ENCODE assay signal across 1 cellular context in genomic region chr10:28949005-28950004, GRCh38.
TF ChIP-seq lines count a peak whose summit lies in the region.

No MANE protein-coding gene starts in this region.

TF ChIP-seq in K562, 482 proteins besides CTCF, POLR2A, EP300 and RAD21 (continued from another document and continues in another):
- TF ChIP-seq, protein P1, sequence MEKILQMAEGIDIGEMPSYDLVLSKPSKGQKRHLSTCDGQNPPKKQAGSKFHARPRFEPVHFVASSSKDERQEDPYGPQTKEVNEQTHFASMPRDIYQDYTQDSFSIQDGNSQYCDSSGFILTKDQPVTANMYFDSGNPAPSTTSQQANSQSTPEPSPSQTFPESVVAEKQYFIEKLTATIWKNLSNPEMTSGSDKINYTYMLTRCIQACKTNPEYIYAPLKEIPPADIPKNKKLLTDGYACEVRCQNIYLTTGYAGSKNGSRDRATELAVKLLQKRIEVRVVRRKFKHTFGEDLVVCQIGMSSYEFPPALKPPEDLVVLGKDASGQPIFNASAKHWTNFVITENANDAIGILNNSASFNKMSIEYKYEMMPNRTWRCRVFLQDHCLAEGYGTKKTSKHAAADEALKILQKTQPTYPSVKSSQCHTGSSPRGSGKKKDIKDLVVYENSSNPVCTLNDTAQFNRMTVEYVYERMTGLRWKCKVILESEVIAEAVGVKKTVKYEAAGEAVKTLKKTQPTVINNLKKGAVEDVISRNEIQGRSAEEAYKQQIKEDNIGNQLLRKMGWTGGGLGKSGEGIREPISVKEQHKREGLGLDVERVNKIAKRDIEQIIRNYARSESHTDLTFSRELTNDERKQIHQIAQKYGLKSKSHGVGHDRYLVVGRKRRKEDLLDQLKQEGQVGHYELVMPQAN (IDR thresholded peaks at IDR 0.05; ENCODE audit: borderline replicate concordance), result no peak
- TF ChIP-seq ZNF507 (tag; conservative IDR thresholded peaks at IDR 0.05), result no peak
- no peak for TF ChIP-seq E2F3 (CRISPR knock-in tag; IDR thresholded peaks at IDR 0.05)
- TF ChIP-seq TEAD4 (IDR thresholded peaks at IDR 0.05; ENCODE audit: low read length), result 0 out of 2 replicates have a peak, but pooled peaks have one; percentile 9
- no peak for TF ChIP-seq TEAD4 (CRISPR knock-in tag; IDR thresholded peaks at IDR 0.05; ENCODE audit: borderline replicate concordance)
- TF ChIP-seq, protein P2, sequence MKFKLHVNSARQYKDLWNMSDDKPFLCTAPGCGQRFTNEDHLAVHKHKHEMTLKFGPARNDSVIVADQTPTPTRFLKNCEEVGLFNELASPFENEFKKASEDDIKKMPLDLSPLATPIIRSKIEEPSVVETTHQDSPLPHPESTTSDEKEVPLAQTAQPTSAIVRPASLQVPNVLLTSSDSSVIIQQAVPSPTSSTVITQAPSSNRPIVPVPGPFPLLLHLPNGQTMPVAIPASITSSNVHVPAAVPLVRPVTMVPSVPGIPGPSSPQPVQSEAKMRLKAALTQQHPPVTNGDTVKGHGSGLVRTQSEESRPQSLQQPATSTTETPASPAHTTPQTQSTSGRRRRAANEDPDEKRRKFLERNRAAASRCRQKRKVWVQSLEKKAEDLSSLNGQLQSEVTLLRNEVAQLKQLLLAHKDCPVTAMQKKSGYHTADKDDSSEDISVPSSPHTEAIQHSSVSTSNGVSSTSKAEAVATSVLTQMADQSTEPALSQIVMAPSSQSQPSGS (CRISPR knock-in tag; IDR thresholded peaks at IDR 0.05), result no peak
- no peak for TF ChIP-seq SLC30A9 (CRISPR knock-in tag; IDR thresholded peaks at IDR 0.05)
- no peak for TF ChIP-seq ZFP36 (IDR thresholded peaks at IDR 0.05; ENCODE audit: low read depth, low read length, partially characterized antibody)
- TF ChIP-seq NFYB (IDR thresholded peaks at IDR 0.05; ENCODE audit: extremely low read depth, insufficient read length), result no peak
- no peak for TF ChIP-seq LARP7 (IDR thresholded peaks at IDR 0.05)
- TF ChIP-seq, protein P3, sequence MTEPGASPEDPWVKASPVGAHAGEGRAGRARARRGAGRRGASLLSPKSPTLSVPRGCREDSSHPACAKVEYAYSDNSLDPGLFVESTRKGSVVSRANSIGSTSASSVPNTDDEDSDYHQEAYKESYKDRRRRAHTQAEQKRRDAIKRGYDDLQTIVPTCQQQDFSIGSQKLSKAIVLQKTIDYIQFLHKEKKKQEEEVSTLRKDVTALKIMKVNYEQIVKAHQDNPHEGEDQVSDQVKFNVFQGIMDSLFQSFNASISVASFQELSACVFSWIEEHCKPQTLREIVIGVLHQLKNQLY (CRISPR knock-in tag; conservative IDR thresholded peaks at IDR 0.05), result no peak
- TF ChIP-seq, protein P4, sequence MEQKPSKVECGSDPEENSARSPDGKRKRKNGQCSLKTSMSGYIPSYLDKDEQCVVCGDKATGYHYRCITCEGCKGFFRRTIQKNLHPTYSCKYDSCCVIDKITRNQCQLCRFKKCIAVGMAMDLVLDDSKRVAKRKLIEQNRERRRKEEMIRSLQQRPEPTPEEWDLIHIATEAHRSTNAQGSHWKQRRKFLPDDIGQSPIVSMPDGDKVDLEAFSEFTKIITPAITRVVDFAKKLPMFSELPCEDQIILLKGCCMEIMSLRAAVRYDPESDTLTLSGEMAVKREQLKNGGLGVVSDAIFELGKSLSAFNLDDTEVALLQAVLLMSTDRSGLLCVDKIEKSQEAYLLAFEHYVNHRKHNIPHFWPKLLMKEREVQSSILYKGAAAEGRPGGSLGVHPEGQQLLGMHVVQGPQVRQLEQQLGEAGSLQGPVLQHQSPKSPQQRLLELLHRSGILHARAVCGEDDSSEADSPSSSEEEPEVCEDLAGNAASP (IDR thresholded peaks at IDR 0.05), result no peak
- TF ChIP-seq SNRNP70 (optimal IDR thresholded peaks at IDR 0.05; ENCODE audit: low read depth, low read length), result no peak
- no peak for TF ChIP-seq CHD7 (IDR thresholded peaks at IDR 0.05; ENCODE audit: low read depth, low read length)
- peak; percentile 85 for TF ChIP-seq SOX6 (IDR thresholded peaks at IDR 0.05)
- no peak for TF ChIP-seq PHB (CRISPR knock-in tag; IDR thresholded peaks at IDR 0.05)
- TF ChIP-seq RBM22 (IDR thresholded peaks at IDR 0.05; ENCODE audit: low read depth, low read length, poor library complexity, severe bottlenecking), result no peak
- TF ChIP-seq ZEB2 (IDR thresholded peaks at IDR 0.05), result peak; percentile 96
- no peak for TF ChIP-seq TAF15 (IDR thresholded peaks at IDR 0.05; ENCODE audit: low read depth, low read length)
- no peak for TF ChIP-seq NFE2 (IDR thresholded peaks at IDR 0.05; ENCODE audit: low read depth)
- TF ChIP-seq NBN (IDR thresholded peaks at IDR 0.05; ENCODE audit: low read depth), result no peak
- no peak for TF ChIP-seq ZNF785 (CRISPR knock-in tag; IDR thresholded peaks at IDR 0.05)
- no peak for TF ChIP-seq TRIM28 (IDR thresholded peaks at IDR 0.05)
- TF ChIP-seq NCOA4 (IDR thresholded peaks at IDR 0.05; ENCODE audit: partially characterized antibody), result no peak
- peak; percentile 48; the same call in 1 of the 2 replicates for TF ChIP-seq ETV1 (tag; conservative IDR thresholded peaks at IDR 0.05; ENCODE audit: low read depth)
- TF ChIP-seq KDM4B (IDR thresholded peaks at IDR 0.05; ENCODE audit: borderline replicate concordance in 2 of 2, low read depth in 1 of 2), result no peak
- TF ChIP-seq BRD4 (IDR thresholded peaks at IDR 0.05), result no peak; the same call in 1 of the 2 replicates
- no peak for TF ChIP-seq RHOXF2B (CRISPR knock-in tag; conservative IDR thresholded peaks at IDR 0.05)
- TF ChIP-seq, protein P5, sequence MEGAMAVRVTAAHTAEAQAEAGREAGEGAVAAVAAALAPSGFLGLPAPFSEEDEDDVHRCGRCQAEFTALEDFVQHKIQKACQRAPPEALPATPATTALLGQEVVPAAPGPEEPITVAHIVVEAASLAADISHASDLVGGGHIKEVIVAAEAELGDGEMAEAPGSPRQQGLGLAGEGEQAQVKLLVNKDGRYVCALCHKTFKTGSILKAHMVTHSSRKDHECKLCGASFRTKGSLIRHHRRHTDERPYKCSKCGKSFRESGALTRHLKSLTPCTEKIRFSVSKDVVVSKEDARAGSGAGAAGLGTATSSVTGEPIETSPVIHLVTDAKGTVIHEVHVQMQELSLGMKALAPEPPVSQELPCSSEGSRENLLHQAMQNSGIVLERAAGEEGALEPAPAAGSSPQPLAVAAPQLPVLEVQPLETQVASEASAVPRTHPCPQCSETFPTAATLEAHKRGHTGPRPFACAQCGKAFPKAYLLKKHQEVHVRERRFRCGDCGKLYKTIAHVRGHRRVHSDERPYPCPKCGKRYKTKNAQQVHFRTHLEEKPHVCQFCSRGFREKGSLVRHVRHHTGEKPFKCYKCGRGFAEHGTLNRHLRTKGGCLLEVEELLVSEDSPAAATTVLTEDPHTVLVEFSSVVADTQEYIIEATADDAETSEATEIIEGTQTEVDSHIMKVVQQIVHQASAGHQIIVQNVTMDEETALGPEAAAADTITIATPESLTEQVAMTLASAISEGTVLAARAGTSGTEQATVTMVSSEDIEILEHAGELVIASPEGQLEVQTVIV (CRISPR knock-in tag; IDR thresholded peaks at IDR 0.05; ENCODE audit: borderline replicate concordance), result no peak
- TF ChIP-seq ETV6 (IDR thresholded peaks at IDR 0.05; ENCODE audit: borderline replicate concordance in 1 of 2, low read depth in 2 of 2, low read length in 1 of 2), result no peak
- no peak for TF ChIP-seq ETV6 (CRISPR knock-in tag; IDR thresholded peaks at IDR 0.05; ENCODE audit: borderline replicate concordance)
- no peak for TF ChIP-seq CCNT2 (IDR thresholded peaks at IDR 0.05; ENCODE audit: borderline replicate concordance, extremely low read depth, insufficient read length, low read depth, low read length)
- no peak for TF ChIP-seq TCF7 (IDR thresholded peaks at IDR 0.05; ENCODE audit: borderline replicate concordance)
- TF ChIP-seq HMG20B (CRISPR knock-in tag; IDR thresholded peaks at IDR 0.05), result no peak
- TF ChIP-seq GABPB1 (CRISPR knock-in tag; IDR thresholded peaks at IDR 0.05), result no peak
- TF ChIP-seq LCOR (CRISPR knock-in tag; IDR thresholded peaks at IDR 0.05), result no peak
- no peak for TF ChIP-seq ZNF707 (CRISPR knock-in tag; conservative IDR thresholded peaks at IDR 0.05)
- no peak for TF ChIP-seq ZNF24 (IDR thresholded peaks at IDR 0.05)
- no peak for TF ChIP-seq KAT8 (IDR thresholded peaks at IDR 0.05; ENCODE audit: low read depth)
- TF ChIP-seq ZNF584 (CRISPR knock-in tag; IDR thresholded peaks at IDR 0.05; ENCODE audit: low read depth), result peak; percentile 94
- TF ChIP-seq EGR1 (conservative IDR thresholded peaks at IDR 0.05), result no peak
- no peak for TF ChIP-seq PKNOX1 (IDR thresholded peaks at IDR 0.05)
- no peak for TF ChIP-seq CBX2 (IDR thresholded peaks at IDR 0.05; ENCODE audit: insufficient read depth, low read length, poor library complexity, severe bottlenecking)
- TF ChIP-seq SREBF2 (CRISPR knock-in tag; IDR thresholded peaks at IDR 0.05), result no peak
- TF ChIP-seq, protein P6, sequence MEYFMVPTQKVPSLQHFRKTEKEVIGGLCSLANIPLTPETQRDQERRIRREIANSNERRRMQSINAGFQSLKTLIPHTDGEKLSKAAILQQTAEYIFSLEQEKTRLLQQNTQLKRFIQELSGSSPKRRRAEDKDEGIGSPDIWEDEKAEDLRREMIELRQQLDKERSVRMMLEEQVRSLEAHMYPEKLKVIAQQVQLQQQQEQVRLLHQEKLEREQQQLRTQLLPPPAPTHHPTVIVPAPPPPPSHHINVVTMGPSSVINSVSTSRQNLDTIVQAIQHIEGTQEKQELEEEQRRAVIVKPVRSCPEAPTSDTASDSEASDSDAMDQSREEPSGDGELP (CRISPR knock-in tag; IDR thresholded peaks at IDR 0.05; ENCODE audit: borderline replicate concordance), result no peak
- no peak for TF ChIP-seq ZNF57 (CRISPR knock-in tag; IDR thresholded peaks at IDR 0.05)
- no peak for TF ChIP-seq BRF1 (IDR thresholded peaks at IDR 0.05; ENCODE audit: borderline replicate concordance, extremely low read depth, insufficient read length)
